In genomic region chr17:76521262-76521661, GRCh38 we compare ENCODE assay signal across 37 cellular contexts. TPM values are rescaled to one million over a fixed set of nuclear protein-coding genes. Genes with fewer than 3 reads are reported as not detected.
"Had no signal": no experiment of that assay in that cellular context is flagged by ENCODE, and none has a peak within 500 bp of the region (broad histone marks: within the 10 kb centered on the region; RNA-seq: fewer than 3 reads in every experiment).

No MANE protein-coding gene starts in this region.

- H3K9me3 ChIP-seq: ascending aorta, gastroesophageal sphincter, sigmoid colon, testis, transverse colon had no signal

- H3K36me3 ChIP-seq: ascending aorta, gastroesophageal sphincter, sigmoid colon, transverse colon, WERI-Rb-1 had no signal

- H3K36me3 Mint-ChIP-seq: activated naive CD4-positive, alpha-beta T cell treated with anti-CD3 and anti-CD28 coated beads, Interleukin-2, amount 10 ng/mL, durations not matched to agents 7 days and 5 days; activated naive CD8-positive, alpha-beta T cell treated with anti-CD3 and anti-CD28 coated beads, Interleukin-2, amount 10 ng/mL, durations not matched to agents 7 days and 5 days; brain; naive thymus-derived CD4-positive, alpha-beta T cell had no signal

- H3K27ac ChIP-seq: ascending aorta, coronary artery, dorsolateral prefrontal cortex, gastroesophageal sphincter, hepatocyte, sigmoid colon, testis, transverse colon, WERI-Rb-1 had no signal

- H3K27ac Mint-ChIP-seq: activated CD4-positive, alpha-beta memory T cell treated with anti-CD3 and anti-CD28 coated beads, Interleukin-2, amount 10 ng/mL, durations not matched to agents 7 days and 5 days; activated naive CD4-positive, alpha-beta T cell treated with anti-CD3 and anti-CD28 coated beads, Interleukin-2, amount 10 ng/mL, durations not matched to agents 7 days and 5 days; activated naive CD8-positive, alpha-beta T cell treated with anti-CD3 and anti-CD28 coated beads, Interleukin-2, amount 10 ng/mL, durations not matched to agents 7 days and 5 days; activated T-cell treated with anti-CD3 and anti-CD28 coated beads, Interleukin-2, amount 50 U/mL, for 24 hours; brain; progenitor cell of endocrine pancreas had no signal

- H3K27me3 ChIP-seq: ascending aorta, dorsolateral prefrontal cortex, hepatocyte, testis had no signal

- H3K4me1 ChIP-seq: ascending aorta had no signal

- H3K4me3 Mint-ChIP-seq: activated CD4-positive, alpha-beta memory T cell treated with anti-CD3 and anti-CD28 coated beads, Interleukin-2, amount 10 ng/mL, durations not matched to agents 7 days and 5 days; activated CD4-positive, alpha-beta T cell treated with anti-CD3 and anti-CD28 coated beads, Interleukin-2, amount 10 ng/mL, durations not matched to agents 7 days and 5 days; activated naive CD4-positive, alpha-beta T cell treated with anti-CD3 and anti-CD28 coated beads, Interleukin-2, amount 10 ng/mL, durations not matched to agents 7 days and 5 days; activated naive CD8-positive, alpha-beta T cell treated with anti-CD3 and anti-CD28 coated beads, Interleukin-2, amount 10 ng/mL, durations not matched to agents 7 days and 5 days; activated T-cell treated with anti-CD3 and anti-CD28 coated beads, Interleukin-2, amount 50 U/mL, for 24 hours; brain; naive thymus-derived CD4-positive, alpha-beta T cell had no signal

- H3K27me3 Mint-ChIP-seq: activated CD4-positive, alpha-beta T cell treated with anti-CD3 and anti-CD28 coated beads, Interleukin-2, amount 10 ng/mL, durations not matched to agents 7 days and 5 days; activated T-cell treated with anti-CD3 and anti-CD28 coated beads, Interleukin-2, amount 50 U/mL, for 24 hours had no signal

- ATAC-seq: gastroesophageal sphincter; naive thymus-derived CD4-positive, alpha-beta T cell had no signal

- H3K9me3 Mint-ChIP-seq: activated CD4-positive, alpha-beta memory T cell treated with anti-CD3 and anti-CD28 coated beads, Interleukin-2, amount 10 ng/mL, durations not matched to agents 7 days and 5 days; activated CD4-positive, alpha-beta T cell treated with anti-CD3 and anti-CD28 coated beads, Interleukin-2, amount 10 ng/mL, durations not matched to agents 7 days and 5 days; activated naive CD4-positive, alpha-beta T cell treated with anti-CD3 and anti-CD28 coated beads, Interleukin-2, amount 10 ng/mL, durations not matched to agents 7 days and 5 days; activated naive CD8-positive, alpha-beta T cell treated with anti-CD3 and anti-CD28 coated beads, Interleukin-2, amount 10 ng/mL, durations not matched to agents 7 days and 5 days; activated T-cell treated with anti-CD3 and anti-CD28 coated beads, Interleukin-2, amount 50 U/mL, for 24 hours had no signal

- DNase-seq: activated CD4-positive, alpha-beta memory T cell treated with anti-CD3 and anti-CD28 coated beads, Interleukin-2, amount 10 ng/mL, durations not matched to agents 7 days and 5 days; activated CD4-positive, alpha-beta T cell treated with anti-CD3 and anti-CD28 coated beads, Interleukin-2, amount 10 ng/mL, durations not matched to agents 7 days and 5 days; activated CD4-positive, CD25-positive, alpha-beta regulatory T cell treated with anti-CD3 and anti-CD28 coated beads, Interleukin-2, amount 50 U/mL, for 72 hours; activated CD8-positive, alpha-beta memory T cell treated with anti-CD3 and anti-CD28 coated beads, Interleukin-2, amount 50 U/mL, for 48 hours; activated gamma-delta T cell; activated naive CD4-positive, alpha-beta T cell treated with anti-CD3 and anti-CD28 coated beads, Interleukin-2, amount 10 ng/mL, durations not matched to agents 7 days and 5 days; activated naive CD8-positive, alpha-beta T cell treated with anti-CD3 and anti-CD28 coated beads, Interleukin-2, amount 10 ng/mL, durations not matched to agents 7 days and 5 days; activated T-cell treated with anti-CD3 and anti-CD28 coated beads, Interleukin-2, amount 50 U/mL, for 24 hours; dorsolateral prefrontal cortex; effector memory CD4-positive, alpha-beta T cell; erythroblast; islet precursor cell; midbrain; naive thymus-derived CD4-positive, alpha-beta T cell; sigmoid colon; stimulated activated CD4-positive, alpha-beta T cell treated with anti-CD3 and anti-CD28 coated beads, Interleukin-1b, Interleukin-23, amount 100 ng/mL, for 48 hours; stimulated activated CD4-positive, alpha-beta T cell treated with anti-CD3 and anti-CD28 coated beads, Interleukin-4, amount 100 ng/mL, for 4 hours; stimulated activated CD8-positive, alpha-beta memory T cell treated with anti-CD3 and anti-CD28 coated beads, Interleukin-4, amount 100 ng/mL, for 48 hours; stimulated activated naive CD4-positive, alpha-beta T cell; T1000; testis; transverse colon; WERI-Rb-1 had no signal

- H3K4me3 ChIP-seq: ascending aorta, coronary artery, dorsolateral prefrontal cortex, gastroesophageal sphincter, hepatocyte, sigmoid colon, testis, transverse colon had no signal

RNA-seq across cellular contexts. Expression of gene CYGB, which starts 16.2 kb away (rescaled TPM):
- total RNA-seq: activated CD4-positive, alpha-beta memory T cell treated with anti-CD3 and anti-CD28 coated beads, Interleukin-2, amount 10 ng/mL, durations not matched to agents 7 days and 5 days; activated CD4-positive, alpha-beta T cell treated with anti-CD3 and anti-CD28 coated beads, Interleukin-2, amount 10 ng/mL, durations not matched to agents 7 days and 5 days; naive thymus-derived CD4-positive, alpha-beta T cell had no signal

RNA-seq across cellular contexts. Expression of gene PRCD, which starts 18.6 kb away (rescaled TPM):
- total RNA-seq: activated CD4-positive, alpha-beta memory T cell treated with anti-CD3 and anti-CD28 coated beads, Interleukin-2, amount 10 ng/mL, durations not matched to agents 7 days and 5 days; activated CD4-positive, alpha-beta T cell treated with anti-CD3 and anti-CD28 coated beads, Interleukin-2, amount 10 ng/mL, durations not matched to agents 7 days and 5 days; naive thymus-derived CD4-positive, alpha-beta T cell; T-helper 1 cell treated with Interleukin-12 subunit alpha and Interleukin-12 subunit beta and Interleukin-4 antibody, amounts not matched to agents 30 ng/mL and 1 ng/mL, for 36 hours had no signal

RNA-seq across cellular contexts. Expression of gene AANAT, which starts 53.9 kb away (rescaled TPM):
- total RNA-seq: activated CD4-positive, alpha-beta memory T cell treated with anti-CD3 and anti-CD28 coated beads, Interleukin-2, amount 10 ng/mL, durations not matched to agents 7 days and 5 days; activated CD4-positive, alpha-beta T cell treated with anti-CD3 and anti-CD28 coated beads, Interleukin-2, amount 10 ng/mL, durations not matched to agents 7 days and 5 days; activated naive CD8-positive, alpha-beta T cell treated with anti-CD3 and anti-CD28 coated beads, Interleukin-2, amount 10 ng/mL, durations not matched to agents 7 days and 5 days; ascending aorta; cardiac septum; fibroblast of lung; fibroblast of villous mesenchyme; gastroesophageal sphincter; hepatocyte; liver; naive thymus-derived CD4-positive, alpha-beta T cell; osteocyte; progenitor cell of endocrine pancreas; sigmoid colon; T-helper 1 cell treated with Interleukin-12 subunit alpha and Interleukin-12 subunit beta and Interleukin-4 antibody, amounts not matched to agents 30 ng/mL and 1 ng/mL, for 36 hours; transverse colon; urinary bladder had no signal
- polyA plus RNA-seq: fibroblast of lung; hepatocyte; liver; naive thymus-derived CD4-positive, alpha-beta T cell; small intestine; urinary bladder had no signal
